Comparison of ENCODE assay signal across 1 cellular context in the genomic region with DNA sequence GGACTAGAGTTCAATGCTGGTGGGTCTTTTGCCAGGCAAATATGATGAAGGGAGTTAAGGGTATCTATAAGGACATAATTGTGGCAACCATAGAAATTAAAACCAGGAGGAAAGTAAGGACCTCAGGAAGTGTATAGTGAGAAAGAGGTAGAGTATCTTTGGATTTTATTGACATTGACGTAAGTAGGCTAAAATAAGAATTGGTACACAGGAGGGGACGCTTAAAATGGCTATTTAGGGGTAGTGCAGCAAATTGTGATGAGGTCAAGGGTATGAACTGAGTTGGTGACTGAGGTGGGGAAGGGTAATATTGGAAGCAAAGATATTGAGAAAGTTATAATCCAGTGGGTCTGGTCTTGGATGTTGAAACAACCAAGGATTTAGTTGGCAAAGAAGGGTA.
TF ChIP-seq lines count a peak whose summit lies in the region.

No MANE protein-coding gene starts in this region.

TF ChIP-seq in GM23338, 12 proteins besides CTCF, POLR2A, EP300 and RAD21:
- TF ChIP-seq, protein P1, sequence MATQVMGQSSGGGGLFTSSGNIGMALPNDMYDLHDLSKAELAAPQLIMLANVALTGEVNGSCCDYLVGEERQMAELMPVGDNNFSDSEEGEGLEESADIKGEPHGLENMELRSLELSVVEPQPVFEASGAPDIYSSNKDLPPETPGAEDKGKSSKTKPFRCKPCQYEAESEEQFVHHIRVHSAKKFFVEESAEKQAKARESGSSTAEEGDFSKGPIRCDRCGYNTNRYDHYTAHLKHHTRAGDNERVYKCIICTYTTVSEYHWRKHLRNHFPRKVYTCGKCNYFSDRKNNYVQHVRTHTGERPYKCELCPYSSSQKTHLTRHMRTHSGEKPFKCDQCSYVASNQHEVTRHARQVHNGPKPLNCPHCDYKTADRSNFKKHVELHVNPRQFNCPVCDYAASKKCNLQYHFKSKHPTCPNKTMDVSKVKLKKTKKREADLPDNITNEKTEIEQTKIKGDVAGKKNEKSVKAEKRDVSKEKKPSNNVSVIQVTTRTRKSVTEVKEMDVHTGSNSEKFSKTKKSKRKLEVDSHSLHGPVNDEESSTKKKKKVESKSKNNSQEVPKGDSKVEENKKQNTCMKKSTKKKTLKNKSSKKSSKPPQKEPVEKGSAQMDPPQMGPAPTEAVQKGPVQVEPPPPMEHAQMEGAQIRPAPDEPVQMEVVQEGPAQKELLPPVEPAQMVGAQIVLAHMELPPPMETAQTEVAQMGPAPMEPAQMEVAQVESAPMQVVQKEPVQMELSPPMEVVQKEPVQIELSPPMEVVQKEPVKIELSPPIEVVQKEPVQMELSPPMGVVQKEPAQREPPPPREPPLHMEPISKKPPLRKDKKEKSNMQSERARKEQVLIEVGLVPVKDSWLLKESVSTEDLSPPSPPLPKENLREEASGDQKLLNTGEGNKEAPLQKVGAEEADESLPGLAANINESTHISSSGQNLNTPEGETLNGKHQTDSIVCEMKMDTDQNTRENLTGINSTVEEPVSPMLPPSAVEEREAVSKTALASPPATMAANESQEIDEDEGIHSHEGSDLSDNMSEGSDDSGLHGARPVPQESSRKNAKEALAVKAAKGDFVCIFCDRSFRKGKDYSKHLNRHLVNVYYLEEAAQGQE (IDR thresholded peaks at IDR 0.05; ENCODE audit: unreplicated experiment) = no peak
- TF ChIP-seq, protein P2, sequence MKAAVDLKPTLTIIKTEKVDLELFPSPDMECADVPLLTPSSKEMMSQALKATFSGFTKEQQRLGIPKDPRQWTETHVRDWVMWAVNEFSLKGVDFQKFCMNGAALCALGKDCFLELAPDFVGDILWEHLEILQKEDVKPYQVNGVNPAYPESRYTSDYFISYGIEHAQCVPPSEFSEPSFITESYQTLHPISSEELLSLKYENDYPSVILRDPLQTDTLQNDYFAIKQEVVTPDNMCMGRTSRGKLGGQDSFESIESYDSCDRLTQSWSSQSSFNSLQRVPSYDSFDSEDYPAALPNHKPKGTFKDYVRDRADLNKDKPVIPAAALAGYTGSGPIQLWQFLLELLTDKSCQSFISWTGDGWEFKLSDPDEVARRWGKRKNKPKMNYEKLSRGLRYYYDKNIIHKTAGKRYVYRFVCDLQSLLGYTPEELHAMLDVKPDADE (IDR thresholded peaks at IDR 0.05) = no peak
- no peak for TF ChIP-seq STAT1 (IDR thresholded peaks at IDR 0.05; ENCODE audit: unreplicated experiment)
- TF ChIP-seq NANOG (IDR thresholded peaks at IDR 0.05; ENCODE audit: borderline replicate concordance) = no peak
- no peak for TF ChIP-seq POLR2AphosphoS5 (IDR thresholded peaks at IDR 0.05; ENCODE audit: low read depth)
- TF ChIP-seq ZNF331 (CRISPR knock-in tag; IDR thresholded peaks at IDR 0.05; ENCODE audit: low read depth) = no peak
- no peak for TF ChIP-seq ZNF114 (CRISPR knock-in tag; IDR thresholded peaks at IDR 0.05)
